In genomic region chr22:44683881-44684280, GRCh38 we compare ENCODE assay signal across 17 cellular contexts. TPM values are rescaled to one million over a fixed set of nuclear protein-coding genes. Genes with fewer than 3 reads are reported as not detected.
DNase-seq lines count a peak whose midpoint lies in the region; ATAC-seq and TF ChIP-seq lines count a peak whose summit lies in the region.
"Had no signal": no experiment of that assay in that cellular context is flagged by ENCODE, and none has a peak within 500 bp of the region (broad histone marks: within the 10 kb centered on the region; RNA-seq: fewer than 3 reads in every experiment).

No MANE protein-coding gene starts in this region.

- H3K4me2 ChIP-seq in GM23248 (ENCODE audit: unreplicated experiment) = no peak overlapping the region
- H3K4me2 ChIP-seq: neural progenitor cell had no signal

- no peaks in the 10 kb centered on the region for H3K9me3 ChIP-seq in GM23248 (ENCODE audit: low read depth)
- H3K9me3 ChIP-seq: prostate gland had no signal

- H3K27ac ChIP-seq in GM23248 = peak overlapping the region; percentile 75; the same call in 1 of the 2 replicates
- H3K27ac ChIP-seq: neural progenitor cell, prostate gland had no signal

- no peaks in the 10 kb centered on the region for H3K27me3 ChIP-seq in GM23248 (replicated peaks; ENCODE audit: insufficient read depth)
- H3K27me3 ChIP-seq: neural progenitor cell had no signal

- H3K4me3 Mint-ChIP-seq in activated naive CD8-positive, alpha-beta T cell treated with anti-CD3 and anti-CD28 coated beads for 36 hours = no peak overlapping the region
- H3K4me3 Mint-ChIP-seq in activated naive CD8-positive, alpha-beta T cell treated with anti-CD3 and anti-CD28 coated beads, Interleukin-2, amount 50 U/mL, for 24 hours = no peak overlapping the region
- peak overlapping the region; percentile 71 for H3K4me3 Mint-ChIP-seq in central memory CD8-positive, alpha-beta T cell
- peak overlapping the region; percentile 45 to 65 for H3K4me3 Mint-ChIP-seq in stimulated activated naive CD8-positive, alpha-beta T cell treated with anti-CD3 and anti-CD28 coated beads, Interleukin-15, amount 100 ng/mL, for 72 hours
- H3K4me3 Mint-ChIP-seq in progenitor cell of endocrine pancreas (ENCODE audit: low read depth) = no peak overlapping the region
- H3K4me3 Mint-ChIP-seq: activated naive CD4-positive, alpha-beta T cell treated with anti-CD3 and anti-CD28 coated beads, Interleukin-2, amount 50 U/mL, for 24 hours had no signal

- H4K20me1 ChIP-seq in GM23248 (ENCODE audit: insufficient read depth) = no peaks in the 10 kb centered on the region

- H3K9me2 ChIP-seq in GM23248 (ENCODE audit: insufficient read depth) = no peaks in the 10 kb centered on the region

- H3K4me3 ChIP-seq in GM23248 = no peak overlapping the region
- H3K4me3 ChIP-seq: lung, neural progenitor cell, prostate gland had no signal

- no peaks in the 10 kb centered on the region for H3K27me3 Mint-ChIP-seq in activated naive CD8-positive, alpha-beta T cell treated with anti-CD3 and anti-CD28 coated beads for 36 hours
- no peaks in the 10 kb centered on the region for H3K27me3 Mint-ChIP-seq in activated naive CD8-positive, alpha-beta T cell treated with anti-CD3 and anti-CD28 coated beads, Interleukin-2, amount 50 U/mL, for 24 hours
- H3K27me3 Mint-ChIP-seq in central memory CD8-positive, alpha-beta T cell = no peaks in the 10 kb centered on the region
- no peaks in the 10 kb centered on the region for H3K27me3 Mint-ChIP-seq in stimulated activated naive CD8-positive, alpha-beta T cell treated with anti-CD3 and anti-CD28 coated beads, Interleukin-15, amount 100 ng/mL, for 72 hours
- H3K27me3 Mint-ChIP-seq in progenitor cell of endocrine pancreas = no peaks in the 10 kb centered on the region
- H3K27me3 Mint-ChIP-seq: activated naive CD4-positive, alpha-beta T cell treated with anti-CD3 and anti-CD28 coated beads, Interleukin-2, amount 50 U/mL, for 24 hours had no signal

- peaks cover 38% of the 10 kb centered on the region for H3K4me1 Mint-ChIP-seq in activated naive CD8-positive, alpha-beta T cell treated with anti-CD3 and anti-CD28 coated beads for 36 hours
- peaks cover 52% of the 10 kb centered on the region for H3K4me1 Mint-ChIP-seq in activated naive CD8-positive, alpha-beta T cell treated with anti-CD3 and anti-CD28 coated beads, Interleukin-2, amount 50 U/mL, for 24 hours
- peaks cover 66% of the 10 kb centered on the region for H3K4me1 Mint-ChIP-seq in central memory CD8-positive, alpha-beta T cell
- H3K4me1 Mint-ChIP-seq in stimulated activated naive CD8-positive, alpha-beta T cell treated with anti-CD3 and anti-CD28 coated beads, Interleukin-15, amount 100 ng/mL, for 72 hours = peaks cover 77% of the 10 kb centered on the region
- peaks cover 13% of the 10 kb centered on the region for H3K4me1 Mint-ChIP-seq in progenitor cell of endocrine pancreas (ENCODE audit: low read depth)

- peaks cover 25% of the 10 kb centered on the region for H3K4me1 ChIP-seq in GM23248 (ENCODE audit: insufficient read depth)

- TF ChIP-seq CTCF in progenitor cell of endocrine pancreas (IDR thresholded peaks at IDR 0.05; ENCODE audit: unreplicated experiment) = no peak

- H3K36me3 Mint-ChIP-seq in activated naive CD8-positive, alpha-beta T cell treated with anti-CD3 and anti-CD28 coated beads for 36 hours = no peaks in the 10 kb centered on the region
- no peaks in the 10 kb centered on the region for H3K36me3 Mint-ChIP-seq in activated naive CD8-positive, alpha-beta T cell treated with anti-CD3 and anti-CD28 coated beads, Interleukin-2, amount 50 U/mL, for 24 hours (ENCODE audit: low read depth)
- peaks cover 13% of the 10 kb centered on the region for H3K36me3 Mint-ChIP-seq in central memory CD8-positive, alpha-beta T cell (ENCODE audit: insufficient read depth)
- no peaks in the 10 kb centered on the region for H3K36me3 Mint-ChIP-seq in progenitor cell of endocrine pancreas (ENCODE audit: insufficient read depth)
- H3K36me3 Mint-ChIP-seq: activated naive CD4-positive, alpha-beta T cell treated with anti-CD3 and anti-CD28 coated beads, Interleukin-2, amount 50 U/mL, for 24 hours; neural progenitor cell had no signal

- H3F3A ChIP-seq in GM23248 (ENCODE audit: insufficient read depth) = peaks cover 12% of the 10 kb centered on the region; the same call in 1 of the 2 replicates

- in situ Hi-C loops in GM23248 (cut with MboI) = no loop called here

- no peaks in the 10 kb centered on the region for H3K36me3 ChIP-seq in GM23248 (ENCODE audit: low read depth)
- H3K36me3 ChIP-seq: neural progenitor cell, prostate gland had no signal

- peak overlapping the region; percentile 58; the same call in 1 of the 2 replicates for H3K9ac ChIP-seq in GM23248
- H3K9ac ChIP-seq: neural progenitor cell had no signal

- H3K79me2 ChIP-seq in GM23248 (ENCODE audit: insufficient read depth) = no peaks in the 10 kb centered on the region

- DNase-seq in activated naive CD8-positive, alpha-beta T cell treated with anti-CD3 and anti-CD28 coated beads for 36 hours = no peak
- DNase-seq in activated naive CD8-positive, alpha-beta T cell treated with anti-CD3 and anti-CD28 coated beads, Interleukin-2, amount 50 U/mL, for 24 hours = no peak
- DNase-seq in GM23248 = no peak
- DNase-seq in central memory CD8-positive, alpha-beta T cell (ENCODE audit: low spot score in 2 of 2) = no peak
- no peak for DNase-seq in stimulated activated naive CD8-positive, alpha-beta T cell treated with anti-CD3 and anti-CD28 coated beads, Interleukin-15, amount 100 ng/mL, for 72 hours
- no peak for DNase-seq in SKM-1 treated with dmso at 0.1 percent for 144 hours (lab: John Stamatoyannopoulos, UW; ENCODE audit: unreplicated experiment)
- DNase-seq in pons (ENCODE audit: low spot score) = no peak
- DNase-seq in progenitor cell of endocrine pancreas (ENCODE audit: low spot score, unreplicated experiment) = no peak
- DNase-seq: activated B cell treated with CpG ODN at 0.5 μM for 24 hours; central memory CD4-positive, alpha-beta T cell; NCI-H345; T-helper 9 cell had no signal

- no peak for ATAC-seq in activated naive CD8-positive, alpha-beta T cell treated with anti-CD3 and anti-CD28 coated beads, Interleukin-2, amount 50 U/mL, for 24 hours
- no peak for ATAC-seq in central memory CD8-positive, alpha-beta T cell (replicated peaks; ENCODE audit: extremely low read depth, poor library complexity, severe bottlenecking)
- ATAC-seq in stimulated activated naive CD8-positive, alpha-beta T cell treated with anti-CD3 and anti-CD28 coated beads, Interleukin-15, amount 100 ng/mL, for 72 hours = no peak

- no peak overlapping the region for H2AFZ ChIP-seq in GM23248
- H2AFZ ChIP-seq: neural progenitor cell had no signal

- H3K9me3 Mint-ChIP-seq in activated naive CD8-positive, alpha-beta T cell treated with anti-CD3 and anti-CD28 coated beads for 36 hours = no peaks in the 10 kb centered on the region
- no peaks in the 10 kb centered on the region for H3K9me3 Mint-ChIP-seq in activated naive CD8-positive, alpha-beta T cell treated with anti-CD3 and anti-CD28 coated beads, Interleukin-2, amount 50 U/mL, for 24 hours
- H3K9me3 Mint-ChIP-seq in central memory CD8-positive, alpha-beta T cell = no peaks in the 10 kb centered on the region
- H3K9me3 Mint-ChIP-seq in stimulated activated naive CD8-positive, alpha-beta T cell treated with anti-CD3 and anti-CD28 coated beads, Interleukin-15, amount 100 ng/mL, for 72 hours = no peaks in the 10 kb centered on the region
- no peaks in the 10 kb centered on the region for H3K9me3 Mint-ChIP-seq in progenitor cell of endocrine pancreas (ENCODE audit: low read depth)
- H3K9me3 Mint-ChIP-seq: activated B cell treated with CpG ODN at 0.5 μM for 24 hours; activated naive CD4-positive, alpha-beta T cell treated with anti-CD3 and anti-CD28 coated beads, Interleukin-2, amount 50 U/mL, for 24 hours; neural progenitor cell had no signal

- H3K27ac Mint-ChIP-seq in activated naive CD8-positive, alpha-beta T cell treated with anti-CD3 and anti-CD28 coated beads for 36 hours = peak overlapping the region; percentile 76
- H3K27ac Mint-ChIP-seq in activated naive CD8-positive, alpha-beta T cell treated with anti-CD3 and anti-CD28 coated beads, Interleukin-2, amount 50 U/mL, for 24 hours = no peak overlapping the region
- H3K27ac Mint-ChIP-seq in central memory CD8-positive, alpha-beta T cell (ENCODE audit: low read depth) = peak overlapping the region; percentile 85
- H3K27ac Mint-ChIP-seq in stimulated activated naive CD8-positive, alpha-beta T cell treated with anti-CD3 and anti-CD28 coated beads, Interleukin-15, amount 100 ng/mL, for 72 hours = no peak overlapping the region
- H3K27ac Mint-ChIP-seq in progenitor cell of endocrine pancreas = no peak overlapping the region
- H3K27ac Mint-ChIP-seq: activated B cell treated with CpG ODN at 0.5 μM for 24 hours; activated naive CD4-positive, alpha-beta T cell treated with anti-CD3 and anti-CD28 coated beads, Interleukin-2, amount 50 U/mL, for 24 hours; neural progenitor cell had no signal

- 89 to 98% methylated on average over 7 to 8 of the region's 8 CpGs for WGBS in GM23248 (ENCODE audit: low coverage in 1 of 2, low lambda C conversion rate in 2 of 2, missing lambda C conversion rate in 2 of 2), 2 experiments

RNA-seq across cellular contexts. Expression of gene PRR5, which starts 18.1 kb away (rescaled TPM):
- total RNA-seq in activated naive CD8-positive, alpha-beta T cell treated with anti-CD3 and anti-CD28 coated beads for 36 hours = 10 to 100 TPM; 22.3 to 24.6 TPM
- 20.0 and 24.0 TPM in 2 replicates for total RNA-seq in GM23248 (2014; rRNA removed; shearing (Covaris generic))
- 18.2 and 18.9 TPM in 2 replicates for polyA plus RNA-seq in GM23248 (2016; fragmentation: Nextera tagmentation; extraction: Ambion mirVana)
- total RNA-seq in progenitor cell of endocrine pancreas = 20.5 and 21.3 TPM in 2 replicates
- total RNA-seq: M059J had no signal

Comparison
In these comparisons a context has a peak if more than half of its experiments do, and no peak if none do; other contexts are left out.
1. H3K27ac Mint-ChIP-seq: peak in activated naive CD8-positive, alpha-beta T cell treated with anti-CD3 and anti-CD28 coated beads for 36 hours (single experiment) and central memory CD8-positive, alpha-beta T cell (single experiment); none in activated naive CD8-positive, alpha-beta T cell treated with anti-CD3 and anti-CD28 coated beads, Interleukin-2, amount 50 U/mL, for 24 hours (single experiment), stimulated activated naive CD8-positive, alpha-beta T cell treated with anti-CD3 and anti-CD28 coated beads, Interleukin-15, amount 100 ng/mL, for 72 hours (0 of 2) and progenitor cell of endocrine pancreas (single experiment).
2. H3K4me3 Mint-ChIP-seq: peak in central memory CD8-positive, alpha-beta T cell (single experiment) and stimulated activated naive CD8-positive, alpha-beta T cell treated with anti-CD3 and anti-CD28 coated beads, Interleukin-15, amount 100 ng/mL, for 72 hours (2 of 2); none in activated naive CD8-positive, alpha-beta T cell treated with anti-CD3 and anti-CD28 coated beads for 36 hours (single experiment), activated naive CD8-positive, alpha-beta T cell treated with anti-CD3 and anti-CD28 coated beads, Interleukin-2, amount 50 U/mL, for 24 hours (single experiment) and progenitor cell of endocrine pancreas (single experiment).